ENCODE assay signal across 24 cellular contexts in the genomic region with DNA sequence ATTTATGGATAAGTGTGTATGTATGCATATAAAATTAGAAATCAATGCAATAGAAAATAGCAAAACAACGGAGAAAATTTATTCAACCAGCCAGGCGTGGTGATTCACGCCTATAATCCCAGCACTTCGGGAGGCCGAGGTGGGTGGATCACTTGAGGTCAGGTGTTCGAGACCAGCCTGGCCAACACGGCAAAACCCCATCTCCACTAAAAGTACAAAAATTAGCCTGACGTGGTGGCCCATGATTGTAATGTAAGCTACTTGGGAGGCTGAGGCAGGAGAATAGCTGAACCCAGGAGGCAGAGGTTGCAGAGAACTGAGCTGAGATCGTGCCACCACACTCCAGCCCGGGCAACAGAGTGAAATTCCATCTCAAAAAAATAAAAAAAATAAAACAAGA. TPM values are rescaled to one million over a fixed set of nuclear protein-coding genes. Genes with fewer than 3 reads are reported as not detected.
A peak's percentile ranks its signal among the peaks of the same experiment; 100 is the strongest.
DNase-seq lines count a peak whose midpoint lies in the region; ATAC-seq and TF ChIP-seq lines count a peak whose summit lies in the region.
"Had no signal": no experiment of that assay in that cellular context is flagged by ENCODE, and none has a peak within 500 bp of the region (broad histone marks: within the 10 kb centered on the region; RNA-seq: fewer than 3 reads in every experiment).

No MANE protein-coding gene starts in this region.

- WGBS in spleen, 5 donors, result 83 to 97% (median 91%) methylated on average over 10 of the region's 10 CpGs
- 91 to 95% (median 94%) methylated on average over 10 of the region's 10 CpGs for WGBS in heart left ventricle, 4 donors

- H3K27me3 ChIP-seq in colonic mucosa, result no peaks in the 10 kb centered on the region
- peaks cover 0 to 6% (median 0%) of the 10 kb centered on the region in 7 donors for H3K27me3 ChIP-seq in spleen (replicated peaks in 1 of 7)
- H3K27me3 ChIP-seq in heart left ventricle, result peaks cover 0 to 6% (median 0%) of the 10 kb centered on the region in 9 donors
- H3K27me3 ChIP-seq: BE2C; BLaER1 treated with 17β-estradiol and CSF1 and Interleukin-3, amounts not matched to agents 10 nM and 100 nM had no signal

- H3K9ac ChIP-seq in colonic mucosa (ENCODE audit: low read depth in 2 of 2, low read length in 2 of 2), result no peak overlapping the region
- H3K9ac ChIP-seq: BLaER1 treated with 17β-estradiol and CSF1 and Interleukin-3, amounts not matched to agents 10 nM and 100 nM had no signal

- H3K4me3 ChIP-seq in colonic mucosa (no peak overlapping the region), spleen (no peak overlapping the region), heart left ventricle (no peak overlapping the region)
- H3K4me3 ChIP-seq: A549; BLaER1 treated with 17β-estradiol and CSF1 and Interleukin-3, amounts not matched to agents 10 nM and 100 nM; GM23338 had no signal

- H3K4me1 ChIP-seq in colonic mucosa (no peaks in the 10 kb centered on the region), spleen (peaks cover 0 to 19% (median 5%) of the 10 kb centered on the region in 6 donors), heart left ventricle (no peaks in the 10 kb centered on the region)
- H3K4me1 ChIP-seq: BE2C had no signal

- TF ChIP-seq CTCF in colonic mucosa (IDR thresholded peaks at IDR 0.05) (no peak), spleen (IDR thresholded peaks at IDR 0.05 in 8 of 11, conservative IDR thresholded peaks at IDR 0.05 in 3 of 11) (no peak), heart left ventricle (IDR thresholded peaks at IDR 0.05) (no peak)

- H3K27ac ChIP-seq in colonic mucosa (no peak overlapping the region), spleen (no peak overlapping the region), heart left ventricle (no peak overlapping the region)
- H3K27ac ChIP-seq: A549; BLaER1 treated with 17β-estradiol and CSF1 and Interleukin-3, amounts not matched to agents 10 nM and 100 nM had no signal

- H3K9me3 ChIP-seq in colonic mucosa (no peaks in the 10 kb centered on the region), spleen (no peaks in the 10 kb centered on the region), heart left ventricle (no peaks in the 10 kb centered on the region)
- H3K9me3 ChIP-seq: A549, BE2C had no signal

- no peak for ATAC-seq in heart left ventricle
- ATAC-seq: A549, GM23338, HCT116 had no signal

- peak; percentile 35 for DNase-seq in activated CD8-positive, alpha-beta memory T cell treated with anti-CD3 and anti-CD28 coated beads, Interleukin-2, amount 50 U/mL, for 48 hours
- DNase-seq in activated CD8-positive, alpha-beta memory T cell treated with anti-CD3 and anti-CD28 coated beads for 24 hours, result no peak
- DNase-seq in colonic mucosa (peak; percentile 3), spleen (peak; percentile 4), heart left ventricle (no peak), Kasumi-1 (lab: John Stamatoyannopoulos, UW) (no peak)
- DNase-seq: 8988T; ACHN; AML-193; BE2C; CD4-positive, alpha-beta T cell; CD8-positive, alpha-beta memory T cell; DMS 273 treated with DMSO at 0.1 percent for 48 hours; DMS79; GF-D8; H9 had no signal

- TF ChIP-seq POLR2A in spleen (IDR thresholded peaks at IDR 0.05), result no peak
- no peak for TF ChIP-seq POLR2A in heart left ventricle (IDR thresholded peaks at IDR 0.05)

- intact Hi-C loops in colonic mucosa (cut with DNase I), result no loop called here
- intact Hi-C loops in spleen (cut with DNase I; ENCODE audit: low total_unique reads), result no loop called here
- intact Hi-C loops in heart left ventricle (cut with DNase I), result no loop called here

- H3K36me3 ChIP-seq in colonic mucosa, result no peaks in the 10 kb centered on the region
- H3K36me3 ChIP-seq in spleen, result no peaks in the 10 kb centered on the region
- H3K36me3 ChIP-seq in heart left ventricle, result no peaks in the 10 kb centered on the region
- H3K36me3 ChIP-seq: BE2C; BLaER1 treated with 17β-estradiol and CSF1 and Interleukin-3, amounts not matched to agents 10 nM and 100 nM had no signal

RNA-seq across cellular contexts. Expression of gene KRTAP5-6, which starts 5.5 kb away (rescaled TPM):
- not detected for total RNA-seq in colonic mucosa
- total RNA-seq in spleen, result not detected
- not detected for polyA plus RNA-seq in spleen
- not detected for total RNA-seq in heart left ventricle
- polyA plus RNA-seq in heart left ventricle, result not detected
- total RNA-seq: CD4-positive, alpha-beta T cell; CD8-positive, alpha-beta memory T cell; Daoy; G401; GM23338; H4; H9 had no signal
- polyA plus RNA-seq: A549; CD14-positive monocyte; CD8-positive, alpha-beta memory T cell; GM23338 had no signal

RNA-seq across cellular contexts. Expression of gene IFITM10, which starts 47.9 kb away (rescaled TPM):
- 1 to 10 TPM in 1 of 2 donors, under 1 TPM in 1; 0.42 to 1.1 TPM for total RNA-seq in colonic mucosa
- total RNA-seq in spleen, result 10 to 100 TPM in 2 of 7 donors, 1 to 10 TPM in 5; 6.7 to 41.6 (median 8.2) TPM
- 1 to 10 TPM in 2 of 3 donors, under 1 TPM in 1; 0.80 to 6.9 (median 2.4) TPM for polyA plus RNA-seq in spleen
- total RNA-seq in heart left ventricle, result 1 to 10 TPM in 1 of 9 donors, under 1 TPM in 8; 0.23 to 3.6 (median 0.56) TPM
- polyA plus RNA-seq in heart left ventricle, result under 1 TPM; 0.12 to 0.19 TPM
- total RNA-seq: G401, GM23338 had no signal
- polyA plus RNA-seq: CD14-positive monocyte had no signal

Comparison
In these comparisons a context has a peak if more than half of its experiments do, and no peak if none do; other contexts are left out.
1. DNase-seq: peak in activated CD8-positive, alpha-beta memory T cell treated with anti-CD3 and anti-CD28 coated beads, Interleukin-2, amount 50 U/mL, for 48 hours (single experiment), colonic mucosa (single experiment) and spleen (single experiment); none in activated CD8-positive, alpha-beta memory T cell treated with anti-CD3 and anti-CD28 coated beads for 24 hours (single experiment), heart left ventricle (0 of 5) and Kasumi-1 (0 of 2).